Comparison of ENCODE assay signal across 20 cellular contexts in genomic region chr2:72026819-72027425, GRCh38.
"Had no signal": no experiment of that assay in that cellular context is flagged by ENCODE, and none has a peak within 500 bp of the region (broad histone marks: within the 10 kb centered on the region; RNA-seq: fewer than 3 reads in every experiment).

No MANE protein-coding gene starts in this region.

- H3K4me3 ChIP-seq: adrenal gland, left lung, prostate gland, tibial artery, uterus had no signal

- ATAC-seq: activated CD8-positive, alpha-beta T cell treated with anti-CD3 and anti-CD28 coated beads for 36 hours; activated naive CD4-positive, alpha-beta T cell treated with anti-CD3 and anti-CD28 coated beads, Interleukin-2, amount 50 U/mL, for 72 hours; left lung; right cardiac atrium; stimulated activated naive CD8-positive, alpha-beta T cell treated with anti-CD3 and anti-CD28 coated beads, Interleukin-15, Interleukin-2, amounts not matched to agents 100 U/mL and 50 U/mL, for 24 hours; T-cell had no signal

- H3K9me3 ChIP-seq: adrenal gland, left lung, prostate gland, SK-N-SH, tibial artery, uterus had no signal

- DNase-seq: activated B cell treated with CpG ODN at 0.5 μM for 24 hours; activated CD4-positive, alpha-beta T cell treated with anti-CD3 and anti-CD28 coated beads for 48 hours; activated CD8-positive, alpha-beta T cell treated with anti-CD3 and anti-CD28 coated beads for 36 hours; activated gamma-delta T cell treated with Interleukin-2 at 50 U/mL for 16 hours; hypothalamus; right cardiac atrium; SK-N-SH; stimulated activated naive CD8-positive, alpha-beta T cell treated with anti-CD3 and anti-CD28 coated beads, Interleukin-15, Interleukin-2, amounts not matched to agents 100 U/mL and 50 U/mL, for 24 hours; substantia nigra; uterus had no signal

- H3K27ac Mint-ChIP-seq: activated B cell treated with CpG ODN at 0.5 μM for 24 hours; activated CD8-positive, alpha-beta T cell treated with anti-CD3 and anti-CD28 coated beads for 36 hours; activated naive CD4-positive, alpha-beta T cell treated with anti-CD3 and anti-CD28 coated beads, Interleukin-2, amount 50 U/mL, for 72 hours; T-cell had no signal

- H3K36me3 ChIP-seq: adrenal gland, left lung, prostate gland, tibial artery, uterus had no signal

- H3K27me3 ChIP-seq: adrenal gland, foreskin keratinocyte, left lung, uterus had no signal

- H3K4me1 Mint-ChIP-seq: activated B cell treated with CpG ODN at 0.5 μM for 24 hours, neural crest cell, T-cell had no signal

- H3K4me2 ChIP-seq: SK-N-SH had no signal

- H3K9me3 Mint-ChIP-seq: activated B cell treated with CpG ODN at 0.5 μM for 24 hours; activated CD8-positive, alpha-beta T cell treated with anti-CD3 and anti-CD28 coated beads for 36 hours; activated naive CD4-positive, alpha-beta T cell treated with anti-CD3 and anti-CD28 coated beads, Interleukin-2, amount 50 U/mL, for 72 hours; neural crest cell had no signal

- H3K36me3 Mint-ChIP-seq: activated naive CD4-positive, alpha-beta T cell treated with anti-CD3 and anti-CD28 coated beads, Interleukin-2, amount 50 U/mL, for 72 hours; T-cell had no signal

- H3K27ac ChIP-seq: adrenal gland, epithelial cell of prostate, left lung, prostate gland, tibial artery, uterus had no signal

- FAIRE-seq: bronchial epithelial cell had no signal

- H3K9ac ChIP-seq: SK-N-SH had no signal

- H3K4me3 Mint-ChIP-seq: activated B cell treated with CpG ODN at 0.5 μM for 24 hours; activated CD8-positive, alpha-beta T cell treated with anti-CD3 and anti-CD28 coated beads for 36 hours; neural crest cell; T-cell had no signal

- H3K4me1 ChIP-seq: adrenal gland, left lung, prostate gland, tibial artery, uterus had no signal

- H3K27me3 Mint-ChIP-seq: activated CD8-positive, alpha-beta T cell treated with anti-CD3 and anti-CD28 coated beads for 36 hours had no signal
